27 cellular contexts compared by ENCODE assay signal in genomic region chr7:16650266-16650665, GRCh38. TPM values are rescaled to one million over a fixed set of nuclear protein-coding genes. Genes with fewer than 3 reads are reported as not detected.
DNase-seq lines count a peak whose midpoint lies in the region; ATAC-seq and TF ChIP-seq lines count a peak whose summit lies in the region.
"Had no signal": no experiment of that assay in that cellular context is flagged by ENCODE, and none has a peak within 500 bp of the region (broad histone marks: within the 10 kb centered on the region; RNA-seq: fewer than 3 reads in every experiment).

No MANE protein-coding gene starts in this region.

- ATAC-seq in RWPE2 (ENCODE audit: low read depth) = peak; percentile 24; the same call in 1 of the 3 replicates
- ATAC-seq in GM19395 (IDR thresholded peaks at IDR 0.05; ENCODE audit: unreplicated experiment) = no peak
- ATAC-seq: activated CD8-positive, alpha-beta T cell treated with anti-CD3 and anti-CD28 coated beads, Interleukin-2, amount 10 ng/mL, durations not matched to agents 7 days and 5 days; Panc1; stimulated activated effector memory CD8-positive, alpha-beta T cell treated with anti-CD3 and anti-CD28 coated beads, Interleukin-12 subunit alpha, Interleukin-12 subunit beta, amount 100 ng/mL, for 72 hours; upper lobe of right lung had no signal

- H3K27ac Mint-ChIP-seq in type B pancreatic cell = no peak overlapping the region
- H3K27ac Mint-ChIP-seq: activated CD8-positive, alpha-beta T cell treated with anti-CD3 and anti-CD28 coated beads, Interleukin-2, amount 10 ng/mL, durations not matched to agents 7 days and 5 days; mesothelial cell of epicardium; stimulated activated effector memory CD8-positive, alpha-beta T cell treated with anti-CD3 and anti-CD28 coated beads, Interleukin-12 subunit alpha, Interleukin-12 subunit beta, amount 100 ng/mL, for 72 hours; T-helper 2 cell treated with Interferon-gamma antibody and Interleukin-4, amounts not matched to agents 5 μg/mL and 100 μg/mL, for 36 hours had no signal

- TF ChIP-seq CTCF in left ventricle myocardium inferior (IDR thresholded peaks at IDR 0.05; ENCODE audit: borderline replicate concordance) (no peak), right atrium auricular region (IDR thresholded peaks at IDR 0.05) (no peak), RWPE2 (IDR thresholded peaks at IDR 0.05; ENCODE audit: poor library complexity, severe bottlenecking) (no peak), esophagus muscularis mucosa (IDR thresholded peaks at IDR 0.05) (no peak), type B pancreatic cell (conservative IDR thresholded peaks at IDR 0.05) (no peak)

- intact Hi-C loops in left ventricle myocardium inferior (cut with micrococcal nuclease) = no loop called here
- intact Hi-C loops in esophagus muscularis mucosa (cut with DNase I) = no loop called here

- peak overlapping the region; percentile 93 for H3K27ac ChIP-seq in left ventricle myocardium inferior (replicated peaks)
- peak overlapping the region in 1 of 2 donors; percentile 61 for H3K27ac ChIP-seq in right atrium auricular region
- peak overlapping the region; percentile 32 for H3K27ac ChIP-seq in RWPE2 (ENCODE audit: poor library complexity, severe bottlenecking)
- peak overlapping the region in 3 of 4 donors; percentile 90 to 94 (median 91) for H3K27ac ChIP-seq in esophagus muscularis mucosa (replicated peaks in 1 of 4)
- H3K27ac ChIP-seq: BLaER1 treated with 17β-estradiol and CSF1 and Interleukin-3, amounts not matched to agents 10 nM and 100 nM; GM23248; upper lobe of right lung had no signal

- TF ChIP-seq POLR2A in esophagus muscularis mucosa (IDR thresholded peaks at IDR 0.05; ENCODE audit: low read depth) = no peak

- H3K9me3 ChIP-seq in left ventricle myocardium inferior (replicated peaks) (no peaks in the 10 kb centered on the region), right atrium auricular region (no peaks in the 10 kb centered on the region), RWPE2 (ENCODE audit: severe bottlenecking) (no peaks in the 10 kb centered on the region), esophagus muscularis mucosa (no peaks in the 10 kb centered on the region)
- H3K9me3 ChIP-seq: BLaER1 treated with 17β-estradiol and CSF1 and Interleukin-3, amounts not matched to agents 10 nM and 100 nM; upper lobe of right lung had no signal

- peaks cover 4% of the 10 kb centered on the region for H3K36me3 Mint-ChIP-seq in type B pancreatic cell
- H3K36me3 Mint-ChIP-seq: mesothelial cell of epicardium had no signal

- TF ChIP-seq EP300 in esophagus muscularis mucosa (IDR thresholded peaks at IDR 0.05) = no peak

- H3K27me3 Mint-ChIP-seq in type B pancreatic cell = no peaks in the 10 kb centered on the region

- H3K4me1 Mint-ChIP-seq in type B pancreatic cell (ENCODE audit: unreplicated experiment) = peaks cover 38% of the 10 kb centered on the region

- peaks cover 91% of the 10 kb centered on the region for H3K4me1 ChIP-seq in left ventricle myocardium inferior
- peaks cover 0 to 54% of the 10 kb centered on the region in 2 donors for H3K4me1 ChIP-seq in right atrium auricular region
- H3K4me1 ChIP-seq in RWPE2 (ENCODE audit: insufficient read depth, poor library complexity, severe bottlenecking) = peaks cover 62% of the 10 kb centered on the region
- H3K4me1 ChIP-seq in esophagus muscularis mucosa = peaks cover 36 to 68% (median 61%) of the 10 kb centered on the region in 4 donors

- WGBS in esophagus muscularis mucosa = 68% methylated on average over 2 of the region's 2 CpGs

- DNase-seq in left ventricle myocardium inferior (no peak), right atrium auricular region (ENCODE audit: low spot score) (no peak), RWPE2 (ENCODE audit: low spot score) (no peak), esophagus muscularis mucosa (ENCODE audit: extremely low spot score) (no peak), type B pancreatic cell (ENCODE audit: extremely low spot score, unreplicated experiment) (no peak), HuH-7.5 (ENCODE audit: low spot score) (no peak)
- DNase-seq: activated CD4-positive, CD25-positive, alpha-beta regulatory T cell treated with anti-CD3 and anti-CD28 coated beads, Interleukin-2, amount 50 U/mL, for 72 hours; activated CD8-positive, alpha-beta T cell treated with anti-CD3 and anti-CD28 coated beads, Interleukin-2, amount 10 ng/mL, durations not matched to agents 7 days and 5 days; activated effector memory CD4-positive, alpha-beta T cell treated with Interleukin-2 at 50 U/mL for 16 hours; COR-L47; dermis blood vessel endothelial cell; GF-D8; GM23248; islet precursor cell; NCI-H1417; NCI-H2029 treated with DMSO at 0.1 percent for 48 hours; NCI-H69; posterior cingulate gyrus; SHP77; stimulated activated CD4-positive, alpha-beta T cell treated with anti-CD3 and anti-CD28 coated beads, Interleukin-4, amount 100 ng/mL, for 24 hours; upper lobe of right lung had no signal

- H3K36me3 ChIP-seq in left ventricle myocardium inferior (no peaks in the 10 kb centered on the region), right atrium auricular region (no peaks in the 10 kb centered on the region), RWPE2 (ENCODE audit: low read depth) (no peaks in the 10 kb centered on the region; the same call in 1 of the 2 replicates), esophagus muscularis mucosa (no peaks in the 10 kb centered on the region)
- H3K36me3 ChIP-seq: upper lobe of right lung had no signal

- H3K27me3 ChIP-seq in left ventricle myocardium inferior (ENCODE audit: low read depth) (no peaks in the 10 kb centered on the region), right atrium auricular region (no peaks in the 10 kb centered on the region), RWPE2 (ENCODE audit: insufficient read depth, poor library complexity, severe bottlenecking) (no peaks in the 10 kb centered on the region), esophagus muscularis mucosa (no peaks in the 10 kb centered on the region)
- H3K27me3 ChIP-seq: BLaER1 treated with 17β-estradiol and CSF1 and Interleukin-3, amounts not matched to agents 10 nM and 100 nM; upper lobe of right lung had no signal

- no peaks in the 10 kb centered on the region for H3K9me3 Mint-ChIP-seq in type B pancreatic cell
- H3K9me3 Mint-ChIP-seq: mesothelial cell of epicardium; stimulated activated effector memory CD8-positive, alpha-beta T cell treated with anti-CD3 and anti-CD28 coated beads, Interleukin-12 subunit alpha, Interleukin-12 subunit beta, amount 100 ng/mL, for 72 hours; T-helper 2 cell treated with Interferon-gamma antibody and Interleukin-4, amounts not matched to agents 5 μg/mL and 100 μg/mL, for 36 hours had no signal

- H3K4me3 ChIP-seq in left ventricle myocardium inferior (peak overlapping the region; percentile 6), right atrium auricular region (no peak overlapping the region), RWPE2 (ENCODE audit: severe bottlenecking) (no peak overlapping the region), esophagus muscularis mucosa (no peak overlapping the region)
- H3K4me3 ChIP-seq: BLaER1 treated with 17β-estradiol and CSF1 and Interleukin-3, amounts not matched to agents 10 nM and 100 nM; GM23248; upper lobe of right lung had no signal

- H3K4me3 Mint-ChIP-seq in type B pancreatic cell = peak overlapping the region; percentile 16
- H3K4me3 Mint-ChIP-seq: activated CD8-positive, alpha-beta T cell treated with anti-CD3 and anti-CD28 coated beads, Interleukin-2, amount 10 ng/mL, durations not matched to agents 7 days and 5 days; mesothelial cell of epicardium; stimulated activated effector memory CD8-positive, alpha-beta T cell treated with anti-CD3 and anti-CD28 coated beads, Interleukin-12 subunit alpha, Interleukin-12 subunit beta, amount 100 ng/mL, for 72 hours; T-helper 2 cell treated with Interferon-gamma antibody and Interleukin-4, amounts not matched to agents 5 μg/mL and 100 μg/mL, for 36 hours had no signal

RNA-seq across cellular contexts. Expression of gene BZW2, which starts 4.3 kb away (rescaled TPM):
- 308 TPM for total RNA-seq in left ventricle myocardium inferior
- 100 to 1,000 TPM; 206 to 292 TPM for total RNA-seq in right atrium auricular region
- 10 to 100 TPM; 48.1 to 73.9 (median 62.4) TPM for total RNA-seq in esophagus muscularis mucosa
- total RNA-seq in type B pancreatic cell (ENCODE audit: low replicate concordance) = 73.3 and 89.8 TPM in 2 replicates

RNA-seq across cellular contexts. Expression of gene ANKMY2, which starts 4.7 kb away (rescaled TPM):
- total RNA-seq in left ventricle myocardium inferior (28.9 TPM), right atrium auricular region (10 to 100 TPM; 20.8 to 33.7 TPM), esophagus muscularis mucosa (10 to 100 TPM; 12.4 to 24.9 (median 17.6) TPM), type B pancreatic cell (ENCODE audit: low replicate concordance) (15.2 and 21.5 TPM in 2 replicates)
